ENCODE assay signal across 2 cellular contexts in the genomic region with DNA sequence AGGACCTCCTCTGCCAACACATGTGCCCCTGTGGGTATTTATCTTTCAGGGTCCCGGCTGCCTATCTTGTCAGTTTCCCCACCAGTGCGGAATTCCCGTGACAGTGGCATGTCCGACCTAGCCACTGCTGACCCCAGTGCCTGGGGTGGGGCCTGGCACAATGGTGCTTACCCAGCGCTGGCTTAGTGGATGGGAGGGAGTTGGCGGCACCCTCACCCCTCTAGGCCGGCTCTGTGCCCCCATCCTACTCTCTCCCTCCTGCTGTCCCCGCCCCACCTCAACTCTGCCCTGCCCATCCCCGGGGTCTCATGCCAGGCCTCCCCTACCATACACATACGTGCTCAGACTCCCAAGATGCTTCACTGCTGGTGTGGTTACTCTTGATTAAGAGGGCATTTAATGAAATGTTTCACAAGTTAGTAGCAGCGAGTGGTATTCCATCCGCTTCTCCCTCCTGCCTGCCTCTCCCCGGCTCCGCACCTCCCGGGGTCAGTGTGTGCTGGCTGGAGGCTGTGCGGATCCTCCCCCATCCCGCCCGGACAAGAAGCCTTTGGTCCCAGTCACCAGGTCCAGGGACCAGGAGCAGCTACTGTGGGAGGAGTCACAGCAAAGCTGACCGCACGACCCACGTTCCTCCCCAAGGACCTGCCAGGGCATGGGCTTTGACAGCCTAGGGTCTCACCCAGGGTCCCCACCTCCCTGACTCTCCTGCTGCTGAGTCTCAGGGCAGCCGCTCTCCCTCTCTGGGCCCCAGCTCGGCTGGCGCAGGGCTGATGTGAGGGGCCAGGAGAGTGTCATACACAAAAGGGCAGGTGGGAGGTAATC.
A peak's percentile ranks its signal among the peaks of the same experiment; 100 is the strongest.
TF ChIP-seq lines count a peak whose summit lies in the region.

No MANE protein-coding gene starts in this region.

TF ChIP-seq in GM23338, 12 proteins besides CTCF, POLR2A, EP300 and RAD21 (continues in another document):
- no peak for TF ChIP-seq ZNF114 (CRISPR knock-in tag; IDR thresholded peaks at IDR 0.05)
- TF ChIP-seq, protein P1, sequence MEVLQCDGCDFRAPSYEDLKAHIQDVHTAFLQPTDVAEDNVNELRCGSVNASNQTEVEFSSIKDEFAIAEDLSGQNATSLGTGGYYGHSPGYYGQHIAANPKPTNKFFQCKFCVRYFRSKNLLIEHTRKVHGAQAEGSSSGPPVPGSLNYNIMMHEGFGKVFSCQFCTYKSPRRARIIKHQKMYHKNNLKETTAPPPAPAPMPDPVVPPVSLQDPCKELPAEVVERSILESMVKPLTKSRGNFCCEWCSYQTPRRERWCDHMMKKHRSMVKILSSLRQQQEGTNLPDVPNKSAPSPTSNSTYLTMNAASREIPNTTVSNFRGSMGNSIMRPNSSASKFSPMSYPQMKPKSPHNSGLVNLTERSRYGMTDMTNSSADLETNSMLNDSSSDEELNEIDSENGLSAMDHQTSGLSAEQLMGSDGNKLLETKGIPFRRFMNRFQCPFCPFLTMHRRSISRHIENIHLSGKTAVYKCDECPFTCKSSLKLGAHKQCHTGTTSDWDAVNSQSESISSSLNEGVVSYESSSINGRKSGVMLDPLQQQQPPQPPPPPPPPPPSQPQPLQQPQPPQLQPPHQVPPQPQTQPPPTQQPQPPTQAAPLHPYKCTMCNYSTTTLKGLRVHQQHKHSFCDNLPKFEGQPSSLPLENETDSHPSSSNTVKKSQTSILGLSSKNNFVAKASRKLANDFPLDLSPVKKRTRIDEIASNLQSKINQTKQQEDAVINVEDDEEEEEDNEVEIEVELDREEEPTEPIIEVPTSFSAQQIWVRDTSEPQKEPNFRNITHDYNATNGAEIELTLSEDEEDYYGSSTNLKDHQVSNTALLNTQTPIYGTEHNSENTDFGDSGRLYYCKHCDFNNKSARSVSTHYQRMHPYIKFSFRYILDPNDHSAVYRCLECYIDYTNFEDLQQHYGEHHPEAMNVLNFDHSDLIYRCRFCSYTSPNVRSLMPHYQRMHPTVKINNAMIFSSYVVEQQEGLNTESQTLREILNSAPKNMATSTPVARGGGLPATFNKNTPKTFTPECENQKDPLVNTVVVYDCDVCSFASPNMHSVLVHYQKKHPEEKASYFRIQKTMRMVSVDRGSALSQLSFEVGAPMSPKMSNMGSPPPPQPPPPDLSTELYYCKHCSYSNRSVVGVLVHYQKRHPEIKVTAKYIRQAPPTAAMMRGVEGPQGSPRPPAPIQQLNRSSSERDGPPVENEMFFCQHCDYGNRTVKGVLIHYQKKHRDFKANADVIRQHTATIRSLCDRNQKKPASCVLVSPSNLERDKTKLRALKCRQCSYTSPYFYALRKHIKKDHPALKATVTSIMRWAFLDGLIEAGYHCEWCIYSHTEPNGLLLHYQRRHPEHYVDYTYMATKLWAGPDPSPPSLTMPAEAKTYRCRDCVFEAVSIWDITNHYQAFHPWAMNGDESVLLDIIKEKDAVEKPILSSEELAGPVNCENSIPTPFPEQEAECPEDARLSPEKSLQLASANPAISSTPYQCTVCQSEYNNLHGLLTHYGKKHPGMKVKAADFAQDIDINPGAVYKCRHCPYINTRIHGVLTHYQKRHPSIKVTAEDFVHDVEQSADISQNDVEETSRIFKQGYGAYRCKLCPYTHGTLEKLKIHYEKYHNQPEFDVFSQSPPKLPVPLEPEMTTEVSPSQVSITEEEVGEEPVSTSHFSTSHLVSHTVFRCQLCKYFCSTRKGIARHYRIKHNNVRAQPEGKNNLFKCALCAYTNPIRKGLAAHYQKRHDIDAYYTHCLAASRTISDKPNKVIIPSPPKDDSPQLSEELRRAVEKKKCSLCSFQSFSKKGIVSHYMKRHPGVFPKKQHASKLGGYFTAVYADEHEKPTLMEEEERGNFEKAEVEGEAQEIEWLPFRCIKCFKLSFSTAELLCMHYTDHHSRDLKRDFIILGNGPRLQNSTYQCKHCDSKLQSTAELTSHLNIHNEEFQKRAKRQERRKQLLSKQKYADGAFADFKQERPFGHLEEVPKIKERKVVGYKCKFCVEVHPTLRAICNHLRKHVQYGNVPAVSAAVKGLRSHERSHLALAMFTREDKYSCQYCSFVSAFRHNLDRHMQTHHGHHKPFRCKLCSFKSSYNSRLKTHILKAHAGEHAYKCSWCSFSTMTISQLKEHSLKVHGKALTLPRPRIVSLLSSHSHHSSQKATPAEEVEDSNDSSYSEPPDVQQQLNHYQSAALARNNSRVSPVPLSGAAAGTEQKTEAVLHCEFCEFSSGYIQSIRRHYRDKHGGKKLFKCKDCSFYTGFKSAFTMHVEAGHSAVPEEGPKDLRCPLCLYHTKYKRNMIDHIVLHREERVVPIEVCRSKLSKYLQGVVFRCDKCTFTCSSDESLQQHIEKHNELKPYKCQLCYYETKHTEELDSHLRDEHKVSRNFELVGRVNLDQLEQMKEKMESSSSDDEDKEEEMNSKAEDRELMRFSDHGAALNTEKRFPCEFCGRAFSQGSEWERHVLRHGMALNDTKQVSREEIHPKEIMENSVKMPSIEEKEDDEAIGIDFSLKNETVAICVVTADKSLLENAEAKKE (CRISPR knock-in tag; IDR thresholded peaks at IDR 0.05) = no peak
- no peak for TF ChIP-seq EZH2 (IDR thresholded peaks at IDR 0.05; ENCODE audit: low read depth, unreplicated experiment)
- TF ChIP-seq CREB1 (CRISPR knock-in tag; IDR thresholded peaks at IDR 0.05; ENCODE audit: low read depth) = no peak
- no peak for TF ChIP-seq STAT1 (IDR thresholded peaks at IDR 0.05; ENCODE audit: unreplicated experiment)
- TF ChIP-seq, protein P2, sequence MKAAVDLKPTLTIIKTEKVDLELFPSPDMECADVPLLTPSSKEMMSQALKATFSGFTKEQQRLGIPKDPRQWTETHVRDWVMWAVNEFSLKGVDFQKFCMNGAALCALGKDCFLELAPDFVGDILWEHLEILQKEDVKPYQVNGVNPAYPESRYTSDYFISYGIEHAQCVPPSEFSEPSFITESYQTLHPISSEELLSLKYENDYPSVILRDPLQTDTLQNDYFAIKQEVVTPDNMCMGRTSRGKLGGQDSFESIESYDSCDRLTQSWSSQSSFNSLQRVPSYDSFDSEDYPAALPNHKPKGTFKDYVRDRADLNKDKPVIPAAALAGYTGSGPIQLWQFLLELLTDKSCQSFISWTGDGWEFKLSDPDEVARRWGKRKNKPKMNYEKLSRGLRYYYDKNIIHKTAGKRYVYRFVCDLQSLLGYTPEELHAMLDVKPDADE (IDR thresholded peaks at IDR 0.05) = no peak
- TF ChIP-seq NANOG (IDR thresholded peaks at IDR 0.05; ENCODE audit: borderline replicate concordance) = no peak
- no peak for TF ChIP-seq POLR2AphosphoS5 (IDR thresholded peaks at IDR 0.05; ENCODE audit: low read depth)
- no peak for TF ChIP-seq JUNB (IDR thresholded peaks at IDR 0.05; ENCODE audit: unreplicated experiment)
- no peak for TF ChIP-seq ZNF331 (CRISPR knock-in tag; IDR thresholded peaks at IDR 0.05; ENCODE audit: low read depth)
- TF ChIP-seq EZH2phosphoT487 (IDR thresholded peaks at IDR 0.05; ENCODE audit: unreplicated experiment) = no peak

TF ChIP-seq in K562, 482 proteins besides CTCF, POLR2A, EP300 and RAD21 (continues in another document):
- TF ChIP-seq BCOR (IDR thresholded peaks at IDR 0.05) (no peak), ZFP36 (IDR thresholded peaks at IDR 0.05; ENCODE audit: low read depth, low read length, partially characterized antibody) (peak; percentile 30), WHSC1 (IDR thresholded peaks at IDR 0.05; ENCODE audit: low read length) (no peak), SP2 (IDR thresholded peaks at IDR 0.05; ENCODE audit: extremely low read depth, low read depth, low read length, poor library complexity, severe bottlenecking) (peak; percentile 16), NCOR1 (IDR thresholded peaks at IDR 0.05) (no peak), TBL1XR1 (IDR thresholded peaks at IDR 0.05; ENCODE audit: low read length in 2 of 2) (peak in 1 of 2 experiments; percentile 37; a peak in 1 of 4 replicates), ZNF511 (CRISPR knock-in tag; IDR thresholded peaks at IDR 0.05) (no peak), SIX5 (IDR thresholded peaks at IDR 0.05; ENCODE audit: borderline replicate concordance in 1 of 2, insufficient read depth in 1 of 2, low read depth in 1 of 2, low read length in 2 of 2) (0 out of 4 replicates have a peak, but pooled peaks of 1 of the 2 experiments have one; percentile 11)
- TF ChIP-seq, protein P3, sequence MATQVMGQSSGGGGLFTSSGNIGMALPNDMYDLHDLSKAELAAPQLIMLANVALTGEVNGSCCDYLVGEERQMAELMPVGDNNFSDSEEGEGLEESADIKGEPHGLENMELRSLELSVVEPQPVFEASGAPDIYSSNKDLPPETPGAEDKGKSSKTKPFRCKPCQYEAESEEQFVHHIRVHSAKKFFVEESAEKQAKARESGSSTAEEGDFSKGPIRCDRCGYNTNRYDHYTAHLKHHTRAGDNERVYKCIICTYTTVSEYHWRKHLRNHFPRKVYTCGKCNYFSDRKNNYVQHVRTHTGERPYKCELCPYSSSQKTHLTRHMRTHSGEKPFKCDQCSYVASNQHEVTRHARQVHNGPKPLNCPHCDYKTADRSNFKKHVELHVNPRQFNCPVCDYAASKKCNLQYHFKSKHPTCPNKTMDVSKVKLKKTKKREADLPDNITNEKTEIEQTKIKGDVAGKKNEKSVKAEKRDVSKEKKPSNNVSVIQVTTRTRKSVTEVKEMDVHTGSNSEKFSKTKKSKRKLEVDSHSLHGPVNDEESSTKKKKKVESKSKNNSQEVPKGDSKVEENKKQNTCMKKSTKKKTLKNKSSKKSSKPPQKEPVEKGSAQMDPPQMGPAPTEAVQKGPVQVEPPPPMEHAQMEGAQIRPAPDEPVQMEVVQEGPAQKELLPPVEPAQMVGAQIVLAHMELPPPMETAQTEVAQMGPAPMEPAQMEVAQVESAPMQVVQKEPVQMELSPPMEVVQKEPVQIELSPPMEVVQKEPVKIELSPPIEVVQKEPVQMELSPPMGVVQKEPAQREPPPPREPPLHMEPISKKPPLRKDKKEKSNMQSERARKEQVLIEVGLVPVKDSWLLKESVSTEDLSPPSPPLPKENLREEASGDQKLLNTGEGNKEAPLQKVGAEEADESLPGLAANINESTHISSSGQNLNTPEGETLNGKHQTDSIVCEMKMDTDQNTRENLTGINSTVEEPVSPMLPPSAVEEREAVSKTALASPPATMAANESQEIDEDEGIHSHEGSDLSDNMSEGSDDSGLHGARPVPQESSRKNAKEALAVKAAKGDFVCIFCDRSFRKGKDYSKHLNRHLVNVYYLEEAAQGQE (CRISPR knock-in tag; IDR thresholded peaks at IDR 0.05; ENCODE audit: low read depth) = no peak
- TF ChIP-seq, protein P4, sequence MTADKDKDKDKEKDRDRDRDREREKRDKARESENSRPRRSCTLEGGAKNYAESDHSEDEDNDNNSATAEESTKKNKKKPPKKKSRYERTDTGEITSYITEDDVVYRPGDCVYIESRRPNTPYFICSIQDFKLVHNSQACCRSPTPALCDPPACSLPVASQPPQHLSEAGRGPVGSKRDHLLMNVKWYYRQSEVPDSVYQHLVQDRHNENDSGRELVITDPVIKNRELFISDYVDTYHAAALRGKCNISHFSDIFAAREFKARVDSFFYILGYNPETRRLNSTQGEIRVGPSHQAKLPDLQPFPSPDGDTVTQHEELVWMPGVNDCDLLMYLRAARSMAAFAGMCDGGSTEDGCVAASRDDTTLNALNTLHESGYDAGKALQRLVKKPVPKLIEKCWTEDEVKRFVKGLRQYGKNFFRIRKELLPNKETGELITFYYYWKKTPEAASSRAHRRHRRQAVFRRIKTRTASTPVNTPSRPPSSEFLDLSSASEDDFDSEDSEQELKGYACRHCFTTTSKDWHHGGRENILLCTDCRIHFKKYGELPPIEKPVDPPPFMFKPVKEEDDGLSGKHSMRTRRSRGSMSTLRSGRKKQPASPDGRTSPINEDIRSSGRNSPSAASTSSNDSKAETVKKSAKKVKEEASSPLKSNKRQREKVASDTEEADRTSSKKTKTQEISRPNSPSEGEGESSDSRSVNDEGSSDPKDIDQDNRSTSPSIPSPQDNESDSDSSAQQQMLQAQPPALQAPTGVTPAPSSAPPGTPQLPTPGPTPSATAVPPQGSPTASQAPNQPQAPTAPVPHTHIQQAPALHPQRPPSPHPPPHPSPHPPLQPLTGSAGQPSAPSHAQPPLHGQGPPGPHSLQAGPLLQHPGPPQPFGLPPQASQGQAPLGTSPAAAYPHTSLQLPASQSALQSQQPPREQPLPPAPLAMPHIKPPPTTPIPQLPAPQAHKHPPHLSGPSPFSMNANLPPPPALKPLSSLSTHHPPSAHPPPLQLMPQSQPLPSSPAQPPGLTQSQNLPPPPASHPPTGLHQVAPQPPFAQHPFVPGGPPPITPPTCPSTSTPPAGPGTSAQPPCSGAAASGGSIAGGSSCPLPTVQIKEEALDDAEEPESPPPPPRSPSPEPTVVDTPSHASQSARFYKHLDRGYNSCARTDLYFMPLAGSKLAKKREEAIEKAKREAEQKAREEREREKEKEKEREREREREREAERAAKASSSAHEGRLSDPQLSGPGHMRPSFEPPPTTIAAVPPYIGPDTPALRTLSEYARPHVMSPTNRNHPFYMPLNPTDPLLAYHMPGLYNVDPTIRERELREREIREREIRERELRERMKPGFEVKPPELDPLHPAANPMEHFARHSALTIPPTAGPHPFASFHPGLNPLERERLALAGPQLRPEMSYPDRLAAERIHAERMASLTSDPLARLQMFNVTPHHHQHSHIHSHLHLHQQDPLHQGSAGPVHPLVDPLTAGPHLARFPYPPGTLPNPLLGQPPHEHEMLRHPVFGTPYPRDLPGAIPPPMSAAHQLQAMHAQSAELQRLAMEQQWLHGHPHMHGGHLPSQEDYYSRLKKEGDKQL (CRISPR knock-in tag; IDR thresholded peaks at IDR 0.05; ENCODE audit: borderline replicate concordance) = no peak
